ENCODE assay signal across 1 cellular context in the genomic region with DNA sequence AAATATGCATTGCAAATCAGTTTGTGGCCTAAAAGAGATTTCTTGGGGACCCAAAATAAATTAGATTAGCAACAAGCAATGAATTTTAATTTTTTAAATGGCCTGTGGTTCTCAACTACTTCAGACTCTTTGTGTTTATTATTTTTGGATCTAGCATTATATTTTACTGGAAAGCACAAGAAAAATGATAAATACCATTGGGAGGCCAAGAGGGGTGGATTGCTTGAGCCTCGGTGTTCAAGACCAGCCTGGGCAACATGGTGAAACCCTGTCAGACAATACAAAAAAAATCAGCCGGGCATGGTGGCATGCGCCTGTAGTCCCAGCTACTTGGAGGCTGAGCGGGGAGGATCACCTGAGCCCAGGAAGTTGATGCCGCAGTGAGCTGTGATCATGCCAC.
TF ChIP-seq lines count a peak whose summit lies in the region.

No MANE protein-coding gene starts in this region.

TF ChIP-seq in IMR-90, 13 proteins besides CTCF, POLR2A, EP300 and RAD21:
- no peak for TF ChIP-seq RCOR1 (IDR thresholded peaks at IDR 0.05; ENCODE audit: insufficient replicate concordance, low read length)
- TF ChIP-seq MAFK (IDR thresholded peaks at IDR 0.05; ENCODE audit: low read depth, low read length), result no peak
- no peak for TF ChIP-seq RFX5 (IDR thresholded peaks at IDR 0.05; ENCODE audit: low read depth, low read length)
- no peak for TF ChIP-seq BHLHE40 (IDR thresholded peaks at IDR 0.05; ENCODE audit: low read depth, low read length)
- no peak for TF ChIP-seq CEBPB (IDR thresholded peaks at IDR 0.05; ENCODE audit: low read depth, low read length)
- no peak for TF ChIP-seq MXI1 (IDR thresholded peaks at IDR 0.05; ENCODE audit: borderline replicate concordance, low read depth, low read length)
